In the genomic region with DNA sequence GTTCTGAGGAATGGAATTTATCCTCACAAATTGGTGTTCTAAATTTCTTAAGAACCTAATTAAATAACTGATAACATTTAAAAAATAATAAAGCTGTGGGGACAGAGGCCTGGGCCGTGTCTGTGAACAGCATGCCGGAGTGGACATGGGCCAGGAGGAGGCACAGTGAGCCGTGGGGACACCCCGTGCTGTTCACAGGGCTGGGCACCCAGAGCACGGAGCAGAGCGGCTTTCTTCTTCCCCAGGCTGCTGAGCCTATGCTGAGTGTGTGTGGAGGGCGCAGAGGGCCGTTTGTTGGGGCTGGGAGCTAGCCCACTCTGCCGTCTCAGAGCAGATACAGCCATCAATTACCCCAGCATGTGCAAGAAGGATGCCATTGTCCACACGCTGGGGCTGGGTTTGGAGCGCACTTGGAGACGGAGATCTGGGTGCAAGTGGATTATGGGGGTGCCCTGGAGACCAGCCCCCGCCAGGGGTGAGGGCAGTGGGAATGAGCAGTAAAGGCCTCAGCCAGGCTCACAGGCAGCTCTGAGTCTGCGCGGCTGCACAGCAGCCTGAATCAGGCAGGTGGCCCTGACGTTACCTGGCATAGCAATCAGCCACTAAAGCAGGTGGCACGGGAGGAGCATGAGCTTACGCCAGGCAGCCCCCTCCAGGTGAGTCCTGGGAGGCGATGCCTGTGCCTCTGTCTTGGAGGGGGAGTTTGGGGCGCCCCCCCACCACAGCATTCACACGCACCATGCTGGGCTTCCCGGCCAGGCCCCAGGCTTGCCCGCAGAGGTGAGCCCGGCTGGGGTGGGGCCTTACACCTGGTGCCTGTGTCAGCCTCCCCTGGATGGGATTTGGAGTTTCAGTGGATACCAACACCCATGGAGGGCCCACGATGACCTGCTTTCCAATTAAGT, we compare ENCODE assay signal across 19 cellular contexts. TPM values are rescaled to one million over a fixed set of nuclear protein-coding genes. Genes with fewer than 3 reads are reported as not detected.
DNase-seq lines count a peak whose midpoint lies in the region; ATAC-seq, FAIRE-seq and TF ChIP-seq lines count a peak whose summit lies in the region.
"Had no signal": no experiment of that assay in that cellular context is flagged by ENCODE, and none has a peak within 500 bp of the region (broad histone marks: within the 10 kb centered on the region; RNA-seq: fewer than 3 reads in every experiment).

No MANE protein-coding gene starts in this region.

- H3K27ac Mint-ChIP-seq in CD8-positive, alpha-beta memory T cell, result peak overlapping the region in 6 of 8 donors; percentile 55 to 88 (median 70)
- H3K27ac Mint-ChIP-seq: naive B cell, type B pancreatic cell had no signal

- no peaks in the 10 kb centered on the region for H3K79me2 ChIP-seq in HepG2 (ENCODE audit: insufficient read depth, low read length)

- no peaks in the 10 kb centered on the region for H3K9me3 Mint-ChIP-seq in CD8-positive, alpha-beta memory T cell
- H3K9me3 Mint-ChIP-seq: naive B cell, type B pancreatic cell had no signal

- peaks cover 0 to 4% of the 10 kb centered on the region in 2 donors for H3K27me3 Mint-ChIP-seq in CD8-positive, alpha-beta memory T cell

- H3K4me2 ChIP-seq in HepG2 (ENCODE audit: low read depth, low read length), result no peak overlapping the region
- H3K4me2 ChIP-seq: BLaER1 treated with 17β-estradiol and CSF1 and Interleukin-3, amounts not matched to agents 10 nM and 100 nM; SK-N-SH had no signal

- peaks cover 0 to 2% (median 0%) of the 10 kb centered on the region in 3 donors for H3K36me3 Mint-ChIP-seq in CD8-positive, alpha-beta memory T cell
- H3K36me3 Mint-ChIP-seq: naive B cell, type B pancreatic cell had no signal

- peaks cover 19% of the 10 kb centered on the region for H3K4me1 ChIP-seq in CD8-positive, alpha-beta memory T cell (ENCODE audit: insufficient read depth, low read length)
- H3K4me1 ChIP-seq in HepG2 (ENCODE audit: insufficient read depth, low read length), result no peaks in the 10 kb centered on the region

- no peak overlapping the region for H3K27ac ChIP-seq in CD8-positive, alpha-beta memory T cell (ENCODE audit: low read depth, low read length)
- H3K27ac ChIP-seq in HepG2 (ENCODE audit: extremely low read length, insufficient read depth, low read length), result no peak overlapping the region
- H3K27ac ChIP-seq: BLaER1 treated with 17β-estradiol and CSF1 and Interleukin-3, amounts not matched to agents 10 nM and 100 nM had no signal

- H4K20me1 ChIP-seq in HepG2 (ENCODE audit: insufficient read depth, low read length), result no peaks in the 10 kb centered on the region
- H4K20me1 ChIP-seq: BLaER1 treated with 17β-estradiol and CSF1 and Interleukin-3, amounts not matched to agents 10 nM and 100 nM had no signal

- intact Hi-C loops in HepG2 (cut with micrococcal nuclease; ENCODE audit: unreplicated experiment), result no loop called here

- H3K4me3 ChIP-seq in CD8-positive, alpha-beta memory T cell (ENCODE audit: low read length), result peak overlapping the region; percentile 28
- no peak overlapping the region for H3K4me3 ChIP-seq in HepG2 (replicated peaks in 1 of 3; ENCODE audit: insufficient read depth in 1 of 3, low read depth in 2 of 3, low read length in 3 of 3)
- H3K4me3 ChIP-seq: BLaER1 treated with 17β-estradiol and CSF1 and Interleukin-3, amounts not matched to agents 10 nM and 100 nM had no signal

- in situ Hi-C loops in HepG2 (cut with HindIII; ENCODE audit: extremely low pct_ligation_motif_present, low pct_unique_long_range_greater_than_20kb), result no loop called here

- no peak for TF ChIP-seq CTCF in HepG2 (CRISPR knock-in tag; IDR thresholded peaks at IDR 0.05)
- no peak for TF ChIP-seq CTCF in D721Med (IDR thresholded peaks at IDR 0.05; ENCODE audit: insufficient read depth, missing control alignments)

- FAIRE-seq in HepG2 (lab: Jason Lieb, UNC) (no peak), D721Med (lab: Jason Lieb, UNC) (no peak)
- FAIRE-seq: colon, TTC549 had no signal

- TF ChIP-seq RAD21 in HepG2 (CRISPR knock-in tag; IDR thresholded peaks at IDR 0.05), result no peak

- peak; percentile 50 to 75 for DNase-seq in NCI-H2081 (lab: John Stamatoyannopoulos, UW)
- DNase-seq in NCI-H2081 treated with DMSO at 0.1 percent for 48 hours (lab: John Stamatoyannopoulos, UW), result no peak
- no peak for DNase-seq in CD8-positive, alpha-beta memory T cell
- DNase-seq in NCI-H69 (lab: John Stamatoyannopoulos, UW), result peak; percentile 3
- no peak for DNase-seq in HepG2 (ENCODE audit: low spot score)
- DNase-seq in NCI-H526 treated with DMSO at 0.1 percent for 48 hours (lab: John Stamatoyannopoulos, UW), result no peak
- no peak for DNase-seq in HuH-7 (ENCODE audit: low spot score)
- no peak for DNase-seq in D721Med (ENCODE audit: insufficient read length, low spot score)
- DNase-seq: activated gamma-delta T cell, aorta, DMS79 treated with DMSO at 0.1 percent for 48 hours, naive B cell, NCI-H1048, NCI-H524, SK-N-SH had no signal

- no TSS peak for BruUV-seq in HepG2 (replicated peaks; lab: Mats Ljungman, UMichigan)

- H2AFZ ChIP-seq in HepG2 (ENCODE audit: low read length), result no peak overlapping the region

- ATAC-seq in HepG2, result peak; percentile 24

- CTCF ChIA-PET in CD8-positive, alpha-beta memory T cell (lab: Charles Lee), result interaction anchor here (1.1 to 2.3 kb wide), 4 partner anchors 9 to 376 kb away, joined by 3 to 5 read pairs (median 4); no protein-coding TSS in a partner anchor
- CTCF ChIA-PET in HepG2 (lab: Yijun Ruan, JAX; ENCODE audit: low intra/inter-chr PET ratio, low total read pairs), result no interaction called here

- peaks cover 22 to 45% (median 37%) of the 10 kb centered on the region in 3 donors for H3K4me1 Mint-ChIP-seq in CD8-positive, alpha-beta memory T cell
- H3K4me1 Mint-ChIP-seq: naive B cell had no signal

- no peak overlapping the region for H3K9ac ChIP-seq in HepG2 (ENCODE audit: insufficient read depth, low read depth, low read length)
- H3K9ac ChIP-seq: BLaER1 treated with 17β-estradiol and CSF1 and Interleukin-3, amounts not matched to agents 10 nM and 100 nM; SK-N-SH had no signal

- POLR2A ChIA-PET in CD8-positive, alpha-beta memory T cell (lab: Charles Lee), result no interaction called here
- POLR2A ChIA-PET in HepG2 (lab: Yijun Ruan, JAX), result no interaction called here

- TF ChIP-seq POLR2A in HepG2 (IDR thresholded peaks at IDR 0.05; ENCODE audit: insufficient read depth in 1 of 2, low read depth in 2 of 2, low read length in 2 of 2), result no peak

- H3K36me3 ChIP-seq in CD8-positive, alpha-beta memory T cell (ENCODE audit: insufficient read depth, low read length), result no peaks in the 10 kb centered on the region
- H3K36me3 ChIP-seq in HepG2 (replicated peaks in 1 of 2; ENCODE audit: control insufficient read depth in 1 of 2, insufficient read depth in 2 of 2, low read length in 2 of 2), result no peaks in the 10 kb centered on the region
- H3K36me3 ChIP-seq: BLaER1 treated with 17β-estradiol and CSF1 and Interleukin-3, amounts not matched to agents 10 nM and 100 nM had no signal

- WGBS in HepG2 (ENCODE audit: low lambda C conversion rate), result 35% methylated on average over 13 of the region's 25 CpGs

- H3K9me3 ChIP-seq in CD8-positive, alpha-beta memory T cell (ENCODE audit: low read length), result no peaks in the 10 kb centered on the region
- H3K9me3 ChIP-seq in HepG2 (ENCODE audit: low read length), result no peaks in the 10 kb centered on the region
- H3K9me3 ChIP-seq: BLaER1 treated with 17β-estradiol and CSF1 and Interleukin-3, amounts not matched to agents 10 nM and 100 nM; SK-N-SH had no signal

- H3K27me3 ChIP-seq in CD8-positive, alpha-beta memory T cell (ENCODE audit: insufficient read depth, low read length, poor library complexity, severe bottlenecking), result no peaks in the 10 kb centered on the region
- peaks cover 13 to 70% of the 10 kb centered on the region in 2 experiments; a peak in 4 of 5 replicates for H3K27me3 ChIP-seq in HepG2 (ENCODE audit: control insufficient read depth in 1 of 2, insufficient read depth in 2 of 2, low read length in 2 of 2)
- H3K27me3 ChIP-seq: BLaER1 treated with 17β-estradiol and CSF1 and Interleukin-3, amounts not matched to agents 10 nM and 100 nM had no signal

- peak overlapping the region in 6 of 7 donors; percentile 72 to 91 (median 78) for H3K4me3 Mint-ChIP-seq in CD8-positive, alpha-beta memory T cell
- H3K4me3 Mint-ChIP-seq: naive B cell, type B pancreatic cell had no signal

- TF ChIP-seq EP300 in HepG2 (IDR thresholded peaks at IDR 0.05; ENCODE audit: low read depth in 2 of 2, low read length in 2 of 2) (no peak), HepG2 (CRISPR knock-in tag; IDR thresholded peaks at IDR 0.05; ENCODE audit: borderline replicate concordance) (no peak)

TF ChIP-seq in HepG2, 621 proteins besides CTCF, POLR2A, EP300 and RAD21 (continues in another document):
- no peak for TF ChIP-seq ZNF777 (CRISPR knock-in tag; IDR thresholded peaks at IDR 0.05)

RNA-seq across cellular contexts. Expression of a gene that starts 52.1 kb away (rescaled TPM):
- 10 to 100 TPM; 10.3 to 11.0 TPM for total RNA-seq in CD8-positive, alpha-beta memory T cell
- 70.5 TPM for polyA plus RNA-seq in CD8-positive, alpha-beta memory T cell
- 1.5 and 2.2 TPM in 2 replicates for total RNA-seq in HepG2 (2016; rRNA removed; fragmentation: Illumina TruSeq; extraction: Trizol)
- total RNA-seq in HepG2 (2016; cell fraction: cytosol; rRNA removed; fragmentation: Illumina TruSeq; extraction: Trizol; ENCODE audit: low read depth), result 0.71 and 1.4 TPM in 2 replicates
- total RNA-seq in HepG2 (2016; cell fraction: insoluble cytoplasmic fraction; rRNA removed; fragmentation: Illumina TruSeq; extraction: Trizol), result 1.8 TPM in 2 replicates
- total RNA-seq in HepG2 (2016; cell fraction: membrane; rRNA removed; fragmentation: Illumina TruSeq; extraction: Trizol), result 2.2 and 2.8 TPM in 2 replicates
- total RNA-seq in HepG2 (2016; cell fraction: nucleus; rRNA removed; fragmentation: Illumina TruSeq; extraction: Trizol), result 1.3 and 2.1 TPM in 2 replicates
- 3.7 and 5.0 TPM in 2 replicates for polyA plus RNA-seq in HepG2 (2011; rRNA removed)
- polyA plus RNA-seq in HepG2 (2011; cell fraction: cytosol; rRNA removed), result 3.7 and 4.6 TPM in 2 replicates
- 1.2 and 1.6 TPM in 2 replicates for polyA plus RNA-seq in HepG2 (2011; cell fraction: nucleus; rRNA removed)
- polyA plus RNA-seq in HepG2 (2012), result 2.1 and 2.2 TPM in 2 replicates
- polyA plus RNA-seq in HepG2 (2016; cell fraction: cytosol; fragmentation: Illumina TruSeq; extraction: Trizol; ENCODE audit: low read depth), result 1.4 and 2.5 TPM in 2 replicates
- polyA plus RNA-seq in HepG2 (2016; cell fraction: insoluble cytoplasmic fraction; fragmentation: Illumina TruSeq; extraction: Trizol; ENCODE audit: low read depth), result 1.7 TPM in 2 replicates
- polyA plus RNA-seq in HepG2 (2016; cell fraction: membrane; fragmentation: Illumina TruSeq; extraction: Trizol; ENCODE audit: low read depth), result 2.2 and 2.4 TPM in 2 replicates
- 1.5 and 3.4 TPM in 2 replicates for polyA plus RNA-seq in HepG2 (2016; cell fraction: nucleus; fragmentation: Illumina TruSeq; extraction: Trizol; ENCODE audit: insufficient read depth, low read depth)
- 11.8 and 11.9 TPM in 2 replicates for polyA minus RNA-seq in HepG2 (2011; rRNA and poly(A)+ RNA removed; ENCODE audit: low replicate concordance)
- polyA minus RNA-seq in HepG2 (2011; cell fraction: cytosol; rRNA and poly(A)+ RNA removed), result 1.6 and 1.7 TPM in 2 replicates
- polyA minus RNA-seq in HepG2 (2011; cell fraction: nucleus; rRNA and poly(A)+ RNA removed), result 0.90 and 2.4 TPM in 2 replicates

Comparison
In these comparisons a context has a peak if more than half of its experiments do, and no peak if none do; other contexts are left out.
1. DNase-seq: peak in NCI-H2081 (2 of 2) and NCI-H69 (single experiment); none in NCI-H2081 treated with DMSO at 0.1 percent for 48 hours (single experiment), CD8-positive, alpha-beta memory T cell (0 of 5), HepG2 (single experiment), NCI-H526 treated with DMSO at 0.1 percent for 48 hours (single experiment), HuH-7 (single experiment) and D721Med (single experiment).